ENCODE assay signal across 21 cellular contexts in genomic region chr3:14416453-14416852, GRCh38.
"Had no signal": no experiment of that assay in that cellular context is flagged by ENCODE, and none has a peak within 500 bp of the region (broad histone marks: within the 10 kb centered on the region; RNA-seq: fewer than 3 reads in every experiment).

No MANE protein-coding gene starts in this region.

- H3K27me3 Mint-ChIP-seq: effector memory CD8-positive, alpha-beta T cell; naive B cell had no signal

- H3K4me3 Mint-ChIP-seq: activated T-helper 1 cell treated with anti-CD3 and anti-CD28 coated beads, Interleukin-12 subunit alpha, Interleukin-12 subunit beta, Interleukin-2, Interleukin-4 antibody, amounts not matched to agents 30 ng/mL and 10 ng/mL and 1 ng/mL, durations not matched to agents 14 hours and 24 hours and 36 hours; effector memory CD8-positive, alpha-beta T cell; immature natural killer cell; neural progenitor cell had no signal

- H3K4me2 ChIP-seq: neural progenitor cell had no signal

- H3K27ac Mint-ChIP-seq: activated T-helper 1 cell treated with anti-CD3 and anti-CD28 coated beads, Interleukin-12 subunit alpha, Interleukin-12 subunit beta, Interleukin-2, Interleukin-4 antibody, amounts not matched to agents 30 ng/mL and 10 ng/mL and 1 ng/mL, durations not matched to agents 14 hours and 24 hours and 36 hours had no signal

- H3K9me3 Mint-ChIP-seq: activated naive CD4-positive, alpha-beta T cell treated with anti-CD3 and anti-CD28 coated beads, Interleukin-2, amount 50 U/mL, for 72 hours; activated T-helper 1 cell treated with anti-CD3 and anti-CD28 coated beads, Interleukin-12 subunit alpha, Interleukin-12 subunit beta, Interleukin-2, Interleukin-4 antibody, amounts not matched to agents 30 ng/mL and 10 ng/mL and 1 ng/mL, durations not matched to agents 14 hours and 24 hours and 36 hours; effector memory CD8-positive, alpha-beta T cell; immature natural killer cell; naive B cell; neural progenitor cell had no signal

- H3K4me3 ChIP-seq: esophagus squamous epithelium, mucosa of descending colon, neural progenitor cell, right lobe of liver had no signal

- H3K27ac ChIP-seq: esophagus squamous epithelium, neural progenitor cell, parathyroid adenoma, right lobe of liver had no signal

- H3K9ac ChIP-seq: neural progenitor cell, parathyroid adenoma had no signal

- DNase-seq: activated CD4-positive, alpha-beta T cell treated with anti-CD3 and anti-CD28 coated beads, Interleukin-2, amount 50 U/mL, for 1 hour; activated gamma-delta T cell treated with Interleukin-2 at 50 U/mL for 16 hours; activated T-cell treated with anti-CD3 and anti-CD28 coated beads for 4 hours; dermis blood vessel endothelial cell; effector memory CD8-positive, alpha-beta T cell; esophagus squamous epithelium; immature natural killer cell; mesenchymal stem cell; mucosa of descending colon; naive B cell; right lobe of liver; small intestine; stimulated activated CD4-positive, alpha-beta T cell treated with anti-CD3 and anti-CD28 coated beads, Interleukin-4, amount 100 ng/mL, for 1 hour; T-helper 1 cell; T1000 had no signal

- ATAC-seq: activated CD4-positive, CD25-positive, alpha-beta regulatory T cell treated with anti-CD3 and anti-CD28 coated beads, Interleukin-2, amount 50 U/mL, for 24 hours; activated naive CD4-positive, alpha-beta T cell treated with anti-CD3 and anti-CD28 coated beads, Interleukin-2, amount 50 U/mL, for 72 hours; effector memory CD8-positive, alpha-beta T cell; mucosa of descending colon; right lobe of liver had no signal

- H3K9me3 ChIP-seq: esophagus squamous epithelium, mucosa of descending colon, right lobe of liver had no signal

- FAIRE-seq: bronchial epithelial cell, small intestine had no signal

- H3K27me3 ChIP-seq: esophagus squamous epithelium, neural progenitor cell had no signal

- H2AFZ ChIP-seq: neural progenitor cell, parathyroid adenoma had no signal

- H3K4me1 ChIP-seq: parathyroid adenoma had no signal

- H3K36me3 ChIP-seq: neural progenitor cell, right lobe of liver had no signal

- H3K79me2 ChIP-seq: parathyroid adenoma had no signal
